In the genomic region with DNA sequence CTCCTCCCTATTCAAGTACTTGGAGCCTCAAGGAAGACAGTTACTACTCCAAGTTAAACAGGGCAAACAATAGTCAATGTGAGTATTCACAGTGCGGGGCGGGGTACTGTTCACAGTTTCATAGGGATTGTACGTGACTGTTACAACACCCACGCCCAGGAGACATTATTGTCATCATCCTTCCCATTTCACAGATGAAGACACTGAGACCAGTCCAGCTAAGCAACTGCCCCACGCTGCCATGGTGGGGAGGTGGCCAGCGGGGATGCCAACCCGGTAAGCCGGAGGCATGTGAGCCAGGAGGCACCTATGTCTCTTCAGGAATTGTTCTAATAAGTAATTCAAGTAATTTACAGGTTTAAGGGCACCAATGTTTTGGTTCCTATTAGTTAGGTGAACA, we compare ENCODE assay signal across 9 cellular contexts. TPM values are rescaled to one million over a fixed set of nuclear protein-coding genes. Genes with fewer than 3 reads are reported as not detected.
DNase-seq lines count a peak whose midpoint lies in the region; ATAC-seq and TF ChIP-seq lines count a peak whose summit lies in the region.
"Had no signal": no experiment of that assay in that cellular context is flagged by ENCODE, and none has a peak within 500 bp of the region (broad histone marks: within the 10 kb centered on the region; RNA-seq: fewer than 3 reads in every experiment).

No MANE protein-coding gene starts in this region.

- H3K36me3 Mint-ChIP-seq in Calu3 (ENCODE audit: insufficient read depth, unreplicated experiment) (peaks cover 56% of the 10 kb centered on the region), nephron progenitor cell (ENCODE audit: low read depth) (peaks cover 28% of the 10 kb centered on the region)

- H3K4me1 ChIP-seq in NT2/D1 (ENCODE audit: insufficient read depth, insufficient read length), result no peaks in the 10 kb centered on the region

- CTCF ChIA-PET in Calu3 (lab: Charles Lee), result no interaction called here

- no peaks in the 10 kb centered on the region for H3K27me3 ChIP-seq in NT2/D1 (ENCODE audit: insufficient read depth, insufficient read length)

- H3K9me3 Mint-ChIP-seq in Calu3 (ENCODE audit: low read depth, unreplicated experiment) (no peaks in the 10 kb centered on the region), nephron progenitor cell (no peaks in the 10 kb centered on the region)

- ATAC-seq in GM21619 (IDR thresholded peaks at IDR 0.05; ENCODE audit: unreplicated experiment) (no peak), GM21723 (IDR thresholded peaks at IDR 0.05; ENCODE audit: unreplicated experiment) (no peak)

- DNase-seq in Calu3 (no peak), NT2/D1 (ENCODE audit: low read depth, low spot score) (no peak), dermis blood vessel endothelial cell (peak; percentile 14), nephron progenitor cell (no peak), NCI-H2196 (lab: John Stamatoyannopoulos, UW; ENCODE audit: unreplicated experiment) (no peak), NCI-H2196 treated with DMSO at 0.1 percent for 48 hours (lab: John Stamatoyannopoulos, UW; ENCODE audit: unreplicated experiment) (no peak)
- DNase-seq: KBM-7 had no signal

- H3K4me3 ChIP-seq in NT2/D1 (ENCODE audit: insufficient read length, low read depth), result peak overlapping the region; percentile 93

- H3K4me1 Mint-ChIP-seq in Calu3 (ENCODE audit: low read depth, unreplicated experiment) (peaks cover 35% of the 10 kb centered on the region), nephron progenitor cell (peaks cover 40% of the 10 kb centered on the region)

- H3K36me3 ChIP-seq in NT2/D1 (ENCODE audit: insufficient read depth, insufficient read length, low read length), result peaks cover 54% of the 10 kb centered on the region

- BruUV-seq in Calu3 (replicated peaks; lab: Mats Ljungman, UMichigan), result TSS peak; percentile 35

- intact Hi-C loops in Calu3 (cut with micrococcal nuclease; ENCODE audit: unreplicated experiment), result loop anchor here (10.0 kb wide), 2 partner anchors 121 to 241 kb away; no protein-coding TSS in a partner anchor

- TF ChIP-seq CTCF in Calu3 (IDR thresholded peaks at IDR 0.05; ENCODE audit: unreplicated experiment) (no peak), nephron progenitor cell (IDR thresholded peaks at IDR 0.05) (no peak)

- no peaks in the 10 kb centered on the region for H3K27me3 Mint-ChIP-seq in Calu3 (ENCODE audit: unreplicated experiment)
- peaks cover 3% of the 10 kb centered on the region for H3K27me3 Mint-ChIP-seq in nephron progenitor cell (ENCODE audit: low read depth, poor library complexity)

- H3K9me3 ChIP-seq in NT2/D1 (ENCODE audit: insufficient read depth, low read length), result no peaks in the 10 kb centered on the region

- H3K27ac Mint-ChIP-seq in Calu3 (ENCODE audit: unreplicated experiment) (peak overlapping the region; percentile 88), nephron progenitor cell (no peak overlapping the region)

- H3K9ac ChIP-seq in NT2/D1 (ENCODE audit: insufficient read length, low read depth), result peak overlapping the region; percentile 96

- H3K4me3 Mint-ChIP-seq in Calu3 (ENCODE audit: low read depth, unreplicated experiment), result peak overlapping the region; percentile 90
- H3K4me3 Mint-ChIP-seq in nephron progenitor cell, result peak overlapping the region; percentile 98

RNA-seq across cellular contexts. Expression of a gene that starts 1.0 kb away (rescaled TPM):
- 58.5 and 71.0 TPM in 2 replicates for total RNA-seq in Calu3 (2022)
- 10.4 and 19.8 TPM in 2 replicates for total RNA-seq in dermis blood vessel endothelial cell
